In the genomic region with DNA sequence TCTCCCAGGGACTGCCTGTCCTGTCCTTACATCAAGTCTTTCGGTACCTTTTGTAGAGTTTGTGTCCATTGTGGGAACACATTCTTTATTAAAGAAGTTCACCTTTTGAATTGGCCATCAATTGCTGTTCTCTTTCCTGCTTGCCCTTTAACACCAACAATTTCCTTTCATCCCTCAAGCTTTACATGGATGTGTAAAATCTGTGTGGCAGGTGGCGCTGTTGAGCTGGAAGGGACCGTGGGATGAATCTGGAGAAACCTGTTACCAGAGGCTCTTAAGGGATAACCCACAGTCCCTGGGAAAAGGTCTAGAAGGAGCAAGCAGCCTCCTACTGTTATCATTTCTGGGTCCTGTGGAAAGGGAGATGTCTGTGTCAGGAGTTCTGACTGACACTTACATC, we compare ENCODE assay signal across 8 cellular contexts. TPM values are rescaled to one million over a fixed set of nuclear protein-coding genes. Genes with fewer than 3 reads are reported as not detected.
DNase-seq lines count a peak whose midpoint lies in the region; ATAC-seq and TF ChIP-seq lines count a peak whose summit lies in the region.

No MANE protein-coding gene starts in this region.

- H3K36me3 ChIP-seq in kidney epithelial cell (ENCODE audit: control insufficient read depth, insufficient read depth, low read length): no peaks in the 10 kb centered on the region

- H3K4me3 ChIP-seq in cardiac fibroblast (replicated peaks in 1 of 2; ENCODE audit: low read depth in 2 of 2, low read length in 2 of 2): no peak overlapping the region
- H3K4me3 ChIP-seq in kidney epithelial cell (ENCODE audit: low read depth, low read length): no peak overlapping the region

- H3K9me3 Mint-ChIP-seq in activated B cell treated with CpG ODN at 0.5 μM for 24 hours: no peaks in the 10 kb centered on the region

- no peak overlapping the region for H3K27ac ChIP-seq in C4-2B

- DNase-seq in HCEC 1CT (peak; percentile 62), NCI-H2227 treated with DMSO at 0.1 percent for 48 hours (lab: John Stamatoyannopoulos, UW) (peak; percentile 30), activated B cell treated with CpG ODN at 0.5 μM for 24 hours (peak; percentile 45), cardiac fibroblast (ENCODE audit: low read depth in 2 of 2) (peak; percentile 80 to 85), kidney epithelial cell (ENCODE audit: low read depth) (peak; percentile 39)
- DNase-seq in stimulated activated CD4-positive, alpha-beta T cell treated with anti-CD3 and anti-CD28 coated beads, Interleukin-2, amount 100 ng/mL, for 4 hours (ENCODE audit: low read depth): peak; percentile 38

- intact Hi-C loops in activated B cell treated with CpG ODN at 0.5 μM for 24 hours (cut with micrococcal nuclease): loop anchor here (1.0 to 5.0 kb wide), 3 partner anchors 85 to 290 kb away; no protein-coding TSS in a partner anchor

- H3K4me1 Mint-ChIP-seq in activated B cell treated with CpG ODN at 0.5 μM for 24 hours: peaks cover 13% of the 10 kb centered on the region

- TF ChIP-seq CTCF in C4-2B (conservative IDR thresholded peaks at IDR 0.05): peak; percentile 93
- TF ChIP-seq CTCF in activated B cell treated with CpG ODN at 0.5 μM for 24 hours (IDR thresholded peaks at IDR 0.05): peak; percentile 20
- TF ChIP-seq CTCF in cardiac fibroblast (IDR thresholded peaks at IDR 0.05; ENCODE audit: low read depth, low read length): peak; percentile 87
- TF ChIP-seq CTCF in kidney epithelial cell (IDR thresholded peaks at IDR 0.05; ENCODE audit: insufficient read depth, low read length, poor library complexity, severe bottlenecking): peak; percentile 88

- H3K36me3 Mint-ChIP-seq in activated B cell treated with CpG ODN at 0.5 μM for 24 hours (ENCODE audit: low read depth): no peaks in the 10 kb centered on the region

- ATAC-seq in activated B cell treated with CpG ODN at 0.5 μM for 24 hours (ENCODE audit: low read depth) (peak; percentile 54), GM19023 (IDR thresholded peaks at IDR 0.05; ENCODE audit: unreplicated experiment) (no peak)

- H3K27me3 Mint-ChIP-seq in activated B cell treated with CpG ODN at 0.5 μM for 24 hours: peaks cover 3% of the 10 kb centered on the region

- CTCF ChIA-PET in activated B cell treated with CpG ODN at 0.5 μM for 24 hours (lab: Charles Lee): interaction anchor here (1.0 to 2.2 kb wide), 6 partner anchors 66 to 231 kb away, joined by 3 to 22 read pairs (median 4); a partner anchor contains a TSS

- no peak overlapping the region for H3K27ac Mint-ChIP-seq in activated B cell treated with CpG ODN at 0.5 μM for 24 hours

- H3K4me3 Mint-ChIP-seq in activated B cell treated with CpG ODN at 0.5 μM for 24 hours: no peak overlapping the region

- no peaks in the 10 kb centered on the region for H3K27me3 ChIP-seq in kidney epithelial cell (ENCODE audit: control insufficient read depth, insufficient read depth, low read length)

- POLR2A ChIA-PET in activated B cell treated with CpG ODN at 0.5 μM for 24 hours (lab: Charles Lee): interaction anchor here (1.1 to 1.6 kb wide), 2 partner anchors 9 to 185 kb away, joined by 3 to 7 read pairs; no protein-coding TSS in a partner anchor

RNA-seq across cellular contexts. Expression of a gene that starts 7.9 kb away (rescaled TPM):
- 43.7 and 45.6 TPM in 2 replicates for total RNA-seq in activated B cell treated with CpG ODN at 0.5 μM for 24 hours
- 26.0 and 31.1 TPM in 2 replicates for total RNA-seq in kidney epithelial cell

RNA-seq across cellular contexts. Expression of a gene that starts 30.0 kb away (rescaled TPM):
- total RNA-seq in activated B cell treated with CpG ODN at 0.5 μM for 24 hours (not detected in 2 replicates), kidney epithelial cell (not detected in 2 replicates)

Comparison
In these comparisons a context has a peak if more than half of its experiments do, and no peak if none do; other contexts are left out.
1. CTCF ChIP-seq: peak in every context shown above with its lines; median percentile 93 in C4-2B; 88 in kidney epithelial cell; 87 in cardiac fibroblast; 20 in activated B cell treated with CpG ODN at 0.5 μM for 24 hours.
2. DNase-seq: peak in every context shown above with its lines; median percentile 82 in cardiac fibroblast; 62 in HCEC 1CT; 45 in activated B cell treated with CpG ODN at 0.5 μM for 24 hours; 39 in kidney epithelial cell; 38 in stimulated activated CD4-positive, alpha-beta T cell treated with anti-CD3 and anti-CD28 coated beads, Interleukin-2, amount 100 ng/mL, for 4 hours; 30 in NCI-H2227 treated with DMSO at 0.1 percent for 48 hours.